In the genomic region with DNA sequence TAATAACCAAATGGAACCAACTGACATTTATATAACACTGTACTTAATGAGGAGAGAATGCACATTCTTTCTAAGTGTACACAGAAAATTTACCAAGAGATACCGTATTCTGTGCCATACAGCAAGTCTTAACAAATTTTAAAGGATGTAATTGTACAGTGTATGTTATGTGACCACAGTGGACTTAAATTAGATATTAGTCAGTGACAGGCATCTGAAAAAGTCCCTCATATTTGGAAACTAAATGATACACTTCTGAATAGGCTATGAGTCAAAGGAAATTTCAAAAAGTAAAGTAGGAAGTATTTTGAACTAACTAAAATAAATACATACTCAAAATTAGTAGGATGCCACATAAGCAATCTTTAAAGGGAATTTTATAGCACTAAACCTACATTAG, we compare ENCODE assay signal across 19 cellular contexts. TPM values are rescaled to one million over a fixed set of nuclear protein-coding genes. Genes with fewer than 3 reads are reported as not detected.
DNase-seq lines count a peak whose midpoint lies in the region; ATAC-seq, FAIRE-seq and TF ChIP-seq lines count a peak whose summit lies in the region.
"Had no signal": no experiment of that assay in that cellular context is flagged by ENCODE, and none has a peak within 500 bp of the region (broad histone marks: within the 10 kb centered on the region; RNA-seq: fewer than 3 reads in every experiment).

No MANE protein-coding gene starts in this region.

- H3K9ac ChIP-seq in GM23248 = peak overlapping the region; percentile 47

- no peak for TF ChIP-seq EP300 in A549 (IDR thresholded peaks at IDR 0.05)

- CTCF ChIA-PET in A549 (lab: Yijun Ruan, JAX) = no interaction called here

- no peak for ATAC-seq in A549
- peak; percentile 73 for ATAC-seq in RWPE2 (ENCODE audit: low read depth)
- ATAC-seq in foreskin keratinocyte = peak; percentile 85
- ATAC-seq in GM18505 (IDR thresholded peaks at IDR 0.05; ENCODE audit: unreplicated experiment) = no peak
- ATAC-seq in HG02852 (IDR thresholded peaks at IDR 0.05; ENCODE audit: unreplicated experiment) = no peak
- ATAC-seq: effector memory CD8-positive, alpha-beta T cell; heart left ventricle had no signal

- H3K4me3 ChIP-seq in A549 = no peak overlapping the region
- 0 out of 2 replicates have a peak overlapping the region, but pooled peaks have one; percentile 20 for H3K4me3 ChIP-seq in GM23248
- H3K4me3 ChIP-seq in RWPE2 (ENCODE audit: severe bottlenecking) = no peak overlapping the region
- H3K4me3 ChIP-seq: heart left ventricle had no signal

- H3K4me1 ChIP-seq in A549 = peaks cover 62% of the 10 kb centered on the region
- H3K4me1 ChIP-seq in GM23248 (ENCODE audit: insufficient read depth) = peaks cover 46% of the 10 kb centered on the region
- H3K4me1 ChIP-seq in RWPE2 (ENCODE audit: insufficient read depth, poor library complexity, severe bottlenecking) = peaks cover 18% of the 10 kb centered on the region
- peaks cover 37% of the 10 kb centered on the region for H3K4me1 ChIP-seq in foreskin keratinocyte

- no peaks in the 10 kb centered on the region for H3K27me3 ChIP-seq in GM23248 (replicated peaks; ENCODE audit: insufficient read depth)
- H3K27me3 ChIP-seq in RWPE2 (ENCODE audit: insufficient read depth, poor library complexity, severe bottlenecking) = no peaks in the 10 kb centered on the region
- H3K27me3 ChIP-seq in foreskin keratinocyte = no peaks in the 10 kb centered on the region
- H3K27me3 ChIP-seq: heart left ventricle had no signal

- no peaks in the 10 kb centered on the region for H4K20me1 ChIP-seq in GM23248 (ENCODE audit: insufficient read depth)

- in situ Hi-C loops in GM23248 (cut with MboI) = no loop called here

- no peak for FAIRE-seq in A549 (lab: Jason Lieb, UNC)
- FAIRE-seq: TTC549 had no signal

- peak overlapping the region; percentile 36; the same call in 1 of the 3 replicates for H3K4me2 ChIP-seq in A549
- H3K4me2 ChIP-seq in GM23248 (ENCODE audit: unreplicated experiment) = peak overlapping the region; percentile 50

- no peak for TF ChIP-seq RAD21 in A549 (conservative IDR thresholded peaks at IDR 0.05 in 1 of 2, IDR thresholded peaks at IDR 0.05 in 1 of 2)

- H3K27ac ChIP-seq in A549 (peak overlapping the region in 1 of 2 experiments; percentile 22; a peak in 1 of 6 replicates), GM23248 (peak overlapping the region; percentile 82), RWPE2 (ENCODE audit: poor library complexity, severe bottlenecking) (peak overlapping the region; percentile 53), foreskin keratinocyte (peak overlapping the region; percentile 81), caudate nucleus (ENCODE audit: low read depth, low read length) (no peak overlapping the region)
- H3K27ac ChIP-seq: heart left ventricle had no signal

- H3K9me2 ChIP-seq in GM23248 (ENCODE audit: insufficient read depth) = no peaks in the 10 kb centered on the region

- H3F3A ChIP-seq in GM23248 (ENCODE audit: insufficient read depth) = peaks cover 37% of the 10 kb centered on the region

- POLR2A ChIA-PET in A549 (lab: Yijun Ruan, JAX) = no interaction called here

- TF ChIP-seq POLR2A in A549 (IDR thresholded peaks at IDR 0.05; ENCODE audit: low read length) = no peak
- TF ChIP-seq POLR2A in GM18505 (IDR thresholded peaks at IDR 0.05; ENCODE audit: borderline replicate concordance, extremely low read depth, insufficient read depth, insufficient read length) = no peak

- DNase-seq in A549 (ENCODE audit: low read depth in 1 of 2, low spot score in 1 of 2) (no peak), GM23248 (peak; percentile 68), RWPE2 (ENCODE audit: low spot score) (no peak), foreskin keratinocyte (peak; percentile 88 to 94), caudate nucleus (lab: John Stamatoyannopoulos, UW) (no peak), NCI-H1930 (lab: John Stamatoyannopoulos, UW) (no peak)
- DNase-seq: ACHN; aorta; effector memory CD8-positive, alpha-beta T cell; heart left ventricle; NCI-H1436; NCI-H2171; NCI-H526; occipital lobe; retina had no signal

- no peaks in the 10 kb centered on the region for H3K79me2 ChIP-seq in GM23248 (ENCODE audit: insufficient read depth)

- H3K36me3 ChIP-seq in GM23248 (ENCODE audit: low read depth) (no peaks in the 10 kb centered on the region), RWPE2 (ENCODE audit: low read depth) (no peaks in the 10 kb centered on the region)
- H3K36me3 ChIP-seq: heart left ventricle had no signal

- no peak overlapping the region for H2AFZ ChIP-seq in GM23248

- H3K9me3 ChIP-seq in A549 (no peaks in the 10 kb centered on the region), GM23248 (ENCODE audit: low read depth) (no peaks in the 10 kb centered on the region), RWPE2 (ENCODE audit: severe bottlenecking) (no peaks in the 10 kb centered on the region)
- H3K9me3 ChIP-seq: heart left ventricle had no signal

- TF ChIP-seq CTCF in A549 (IDR thresholded peaks at IDR 0.05) = no peak
- no peak for TF ChIP-seq CTCF in RWPE2 (IDR thresholded peaks at IDR 0.05; ENCODE audit: poor library complexity, severe bottlenecking)
- no peak for TF ChIP-seq CTCF in foreskin keratinocyte (conservative IDR thresholded peaks at IDR 0.05)

- 37% methylated on average over 1 of the region's 1 CpG for WGBS in A549 (ENCODE audit: missing lambda C conversion rate)
- 0 to 9% methylated on average over 1 of the region's 1 CpG for WGBS in GM23248 (ENCODE audit: low coverage in 1 of 2, low lambda C conversion rate in 2 of 2, missing lambda C conversion rate in 2 of 2), 2 experiments

TF ChIP-seq in A549, 52 proteins besides CTCF, POLR2A, EP300 and RAD21:
- TF ChIP-seq EHF (CRISPR knock-in tag; IDR thresholded peaks at IDR 0.05) (no peak), HMGXB4 (CRISPR knock-in tag; IDR thresholded peaks at IDR 0.05; ENCODE audit: borderline replicate concordance) (no peak), RCOR1 (IDR thresholded peaks at IDR 0.05; ENCODE audit: low read depth, low read length) (no peak), TP53 (CRISPR knock-in tag; IDR thresholded peaks at IDR 0.05) (no peak), BHLHE40 (IDR thresholded peaks at IDR 0.05; ENCODE audit: low read depth, low read length) (no peak), MYC (IDR thresholded peaks at IDR 0.05; ENCODE audit: borderline replicate concordance, low read length) (no peak), ZFP36 (IDR thresholded peaks at IDR 0.05; ENCODE audit: borderline replicate concordance, partially characterized antibody) (no peak), POLR2AphosphoS2 (conservative IDR thresholded peaks at IDR 0.05; ENCODE audit: low read length) (no peak), ZSCAN20 (CRISPR knock-in tag; IDR thresholded peaks at IDR 0.05) (no peak), RFX5 (IDR thresholded peaks at IDR 0.05) (no peak)
- TF ChIP-seq, protein P1, sequence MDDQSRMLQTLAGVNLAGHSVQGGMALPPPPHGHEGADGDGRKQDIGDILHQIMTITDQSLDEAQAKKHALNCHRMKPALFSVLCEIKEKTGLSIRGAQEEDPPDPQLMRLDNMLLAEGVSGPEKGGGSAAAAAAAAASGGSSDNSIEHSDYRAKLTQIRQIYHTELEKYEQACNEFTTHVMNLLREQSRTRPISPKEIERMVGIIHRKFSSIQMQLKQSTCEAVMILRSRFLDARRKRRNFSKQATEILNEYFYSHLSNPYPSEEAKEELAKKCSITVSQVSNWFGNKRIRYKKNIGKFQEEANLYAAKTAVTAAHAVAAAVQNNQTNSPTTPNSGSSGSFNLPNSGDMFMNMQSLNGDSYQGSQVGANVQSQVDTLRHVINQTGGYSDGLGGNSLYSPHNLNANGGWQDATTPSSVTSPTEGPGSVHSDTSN (IDR thresholded peaks at IDR 0.05) = no peak
TF ChIP-seq in A549: peak in this region for 0.

RNA-seq across cellular contexts. Expression of gene P3H2, which starts 59.6 kb away (rescaled TPM):
- polyA plus RNA-seq in A549 (2011; rRNA removed) (59.9 and 72.5 TPM in 2 replicates), A549 (2017; fragmentation: RNase III; extraction: RNeasy Plus Mini Kit Qiagen cat#74134 plus additional on column Dnase treatment) (48.5 to 56.6 TPM (median 55.1 TPM) in 3 replicates), GM23248 (2016; fragmentation: Nextera tagmentation; extraction: Ambion mirVana) (4.7 and 5.3 TPM in 2 replicates), foreskin keratinocyte (21.8 and 57.9 TPM in 2 replicates)
- 16.2 and 21.8 TPM in 2 replicates for polyA plus RNA-seq in A549 (2012; cell fraction: cytosol; rRNA removed)
- 21.9 and 29.7 TPM in 2 replicates for polyA plus RNA-seq in A549 (2012; cell fraction: nucleus; rRNA removed)
- 37.1 and 37.2 TPM in 2 replicates for polyA minus RNA-seq in A549 (2011; rRNA and poly(A)+ RNA removed)
- total RNA-seq in GM23248 (2014; rRNA removed; shearing (Covaris generic)) = 14.9 and 41.5 TPM in 2 replicates
- 42.3 and 86.8 TPM in 2 replicates for total RNA-seq in foreskin keratinocyte
- total RNA-seq: activated CD8-positive, alpha-beta memory T cell treated with anti-CD3 and anti-CD28 coated beads for 36 hours had no signal

Comparison
In these comparisons a context has a peak if more than half of its experiments do, and no peak if none do; other contexts are left out.
1. ATAC-seq: peak in RWPE2 (single experiment) and foreskin keratinocyte (single experiment); none in A549 (0 of 2), GM18505 (single experiment) and HG02852 (single experiment).
2. DNase-seq: peak in GM23248 (single experiment) and foreskin keratinocyte (2 of 2); none in A549 (0 of 2), RWPE2 (single experiment), caudate nucleus (0 of 61) and NCI-H1930 (0 of 2).